Comparison of ENCODE assay signal across 2 cellular contexts in the genomic region with DNA sequence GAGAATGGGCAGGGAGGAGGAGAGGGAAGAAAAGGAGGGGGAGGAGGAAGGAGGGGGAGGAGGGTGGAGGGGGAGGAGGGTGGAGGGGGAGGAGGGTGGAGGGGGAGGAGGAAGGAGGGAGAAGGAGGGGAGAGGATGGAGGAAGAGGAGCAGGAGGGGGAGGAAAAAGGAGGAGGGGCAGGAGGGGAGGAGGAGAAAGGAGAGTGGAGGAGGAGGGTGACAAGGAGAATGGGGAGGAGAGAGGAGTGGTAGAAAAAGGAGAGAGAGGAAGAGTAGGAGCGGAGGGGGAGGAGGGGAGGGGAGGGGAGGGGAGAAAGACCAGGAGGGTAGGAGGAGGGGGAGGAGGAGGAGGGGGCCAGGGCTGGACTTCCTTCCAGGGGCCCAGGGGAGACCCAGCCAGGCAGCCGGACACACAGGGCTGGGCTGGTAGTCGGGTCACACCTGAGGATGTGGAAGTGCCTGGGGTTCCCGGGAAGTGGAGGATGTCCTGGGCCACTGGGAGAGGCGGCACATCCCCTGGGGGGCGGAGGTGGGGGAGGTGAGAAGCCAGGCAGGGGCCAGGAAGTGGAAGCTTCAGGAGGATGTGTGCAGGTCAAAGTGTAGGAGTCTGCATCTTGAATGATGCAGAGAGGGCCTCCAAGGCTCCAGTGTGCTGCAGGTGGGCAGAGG.
TF ChIP-seq lines count a peak whose summit lies in the region.

No MANE protein-coding gene starts in this region.

TF ChIP-seq in GM23338, 12 proteins besides CTCF, POLR2A, EP300 and RAD21:
- TF ChIP-seq EZH2 (IDR thresholded peaks at IDR 0.05; ENCODE audit: low read depth, unreplicated experiment) (no peak), CREB1 (CRISPR knock-in tag; IDR thresholded peaks at IDR 0.05; ENCODE audit: low read depth) (no peak), ZNF331 (CRISPR knock-in tag; IDR thresholded peaks at IDR 0.05; ENCODE audit: low read depth) (no peak)
- TF ChIP-seq, protein P1, sequence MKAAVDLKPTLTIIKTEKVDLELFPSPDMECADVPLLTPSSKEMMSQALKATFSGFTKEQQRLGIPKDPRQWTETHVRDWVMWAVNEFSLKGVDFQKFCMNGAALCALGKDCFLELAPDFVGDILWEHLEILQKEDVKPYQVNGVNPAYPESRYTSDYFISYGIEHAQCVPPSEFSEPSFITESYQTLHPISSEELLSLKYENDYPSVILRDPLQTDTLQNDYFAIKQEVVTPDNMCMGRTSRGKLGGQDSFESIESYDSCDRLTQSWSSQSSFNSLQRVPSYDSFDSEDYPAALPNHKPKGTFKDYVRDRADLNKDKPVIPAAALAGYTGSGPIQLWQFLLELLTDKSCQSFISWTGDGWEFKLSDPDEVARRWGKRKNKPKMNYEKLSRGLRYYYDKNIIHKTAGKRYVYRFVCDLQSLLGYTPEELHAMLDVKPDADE (IDR thresholded peaks at IDR 0.05), result no peak

TF ChIP-seq in HepG2, 621 proteins besides CTCF, POLR2A, EP300 and RAD21:
- TF ChIP-seq GATAD2A (CRISPR knock-in tag; IDR thresholded peaks at IDR 0.05) (no peak), HNRNPK (IDR thresholded peaks at IDR 0.05; ENCODE audit: low read depth, low read length, poor library complexity, severe bottlenecking) (peak; percentile 46)
